12 cellular contexts compared by ENCODE assay signal in the genomic region with DNA sequence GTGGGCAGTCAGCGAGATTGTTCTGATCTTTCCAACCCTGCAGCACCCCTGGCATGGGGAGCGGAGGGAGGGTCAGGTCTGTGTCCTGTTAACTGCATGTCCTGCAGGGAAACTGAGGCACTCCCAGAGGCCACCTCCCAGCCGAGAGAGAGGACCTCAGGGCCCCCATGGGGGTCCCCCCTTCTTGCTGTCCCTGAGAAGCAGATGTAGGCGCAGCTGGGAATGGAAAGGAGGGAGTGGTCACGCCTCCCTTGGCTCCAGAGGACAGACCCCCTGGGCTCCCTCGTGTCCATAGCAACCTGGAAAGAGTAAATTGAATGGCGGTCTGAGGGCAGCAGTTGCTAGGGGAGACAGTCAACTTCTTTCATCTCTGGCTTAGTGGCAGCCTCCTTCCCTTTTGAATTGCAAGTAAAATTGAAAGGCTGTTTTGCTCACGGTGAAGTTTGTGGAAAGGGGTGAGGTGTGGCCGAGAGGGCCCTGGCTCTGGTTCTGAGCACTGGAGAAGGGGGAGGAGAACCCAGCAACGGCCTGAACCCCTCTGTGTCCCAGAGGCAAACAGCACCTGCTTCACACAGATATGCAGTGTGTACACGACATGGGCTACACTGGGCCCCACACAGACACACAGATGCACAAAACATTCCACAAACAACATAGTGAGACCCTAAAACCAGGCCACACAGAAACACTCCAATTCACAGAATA. TPM values are rescaled to one million over a fixed set of nuclear protein-coding genes. Genes with fewer than 3 reads are reported as not detected.
DNase-seq lines count a peak whose midpoint lies in the region; ATAC-seq and TF ChIP-seq lines count a peak whose summit lies in the region.
"Had no signal": no experiment of that assay in that cellular context is flagged by ENCODE, and none has a peak within 500 bp of the region (broad histone marks: within the 10 kb centered on the region; RNA-seq: fewer than 3 reads in every experiment).

No MANE protein-coding gene starts in this region.

- DNase-seq in Right ventricle myocardium inferior (ENCODE audit: missing footprints) (peak; percentile 34), cardiac septum (ENCODE audit: low spot score) (no peak), SK-N-DZ (ENCODE audit: low spot score) (peak; percentile 35), iPS-NIHi11 (ENCODE audit: low spot score) (peak; percentile 90), type B pancreatic cell (ENCODE audit: extremely low spot score, unreplicated experiment) (no peak)
- DNase-seq: MM.1S, sigmoid colon, T-helper 9 cell had no signal

- H3K27ac Mint-ChIP-seq in type B pancreatic cell, result peak overlapping the region; percentile 61

- TF ChIP-seq CTCF in type B pancreatic cell (conservative IDR thresholded peaks at IDR 0.05), result no peak

- ATAC-seq in Right ventricle myocardium inferior, result no peak
- no peak for ATAC-seq in GM19324 (IDR thresholded peaks at IDR 0.05; ENCODE audit: low FRiP score, unreplicated experiment)
- ATAC-seq in GM19351 (IDR thresholded peaks at IDR 0.05; ENCODE audit: unreplicated experiment), result no peak
- ATAC-seq in HG02938 (IDR thresholded peaks at IDR 0.05; ENCODE audit: unreplicated experiment), result no peak

- no peaks in the 10 kb centered on the region for H3K36me3 Mint-ChIP-seq in type B pancreatic cell

- intact Hi-C loops in Right ventricle myocardium inferior (cut with DNase I), result no loop called here
- intact Hi-C loops in cardiac septum (cut with DNase I), result no loop called here

- H3K4me3 Mint-ChIP-seq in type B pancreatic cell, result peak overlapping the region; percentile 50

- peaks cover 36% of the 10 kb centered on the region for H3K4me1 Mint-ChIP-seq in type B pancreatic cell (ENCODE audit: unreplicated experiment)

- no peaks in the 10 kb centered on the region for H3K9me3 Mint-ChIP-seq in type B pancreatic cell

- H3K27me3 Mint-ChIP-seq in type B pancreatic cell, result no peaks in the 10 kb centered on the region

RNA-seq across cellular contexts. Expression of gene CROCC, which starts 4.9 kb away (rescaled TPM):
- total RNA-seq in Right ventricle myocardium inferior (6.5 TPM), cardiac septum (7.4 TPM), type B pancreatic cell (ENCODE audit: low replicate concordance) (23.5 and 40.1 TPM in 2 replicates)
- polyA plus RNA-seq in SK-N-DZ (2014; cell fraction: cytosol; rRNA removed), result 10.2 and 14.2 TPM in 2 replicates
- 85.4 and 91.9 TPM in 2 replicates for polyA plus RNA-seq in SK-N-DZ (2014; cell fraction: nucleus; rRNA removed)

RNA-seq across cellular contexts. Expression of gene RNU1-2, which starts 30.9 kb away (rescaled TPM):
- 4,572 TPM for total RNA-seq in Right ventricle myocardium inferior
- total RNA-seq in cardiac septum, result 6,195 TPM
- polyA plus RNA-seq in SK-N-DZ (2014; cell fraction: cytosol; rRNA removed), result not detected in 2 replicates
- polyA plus RNA-seq in SK-N-DZ (2014; cell fraction: nucleus; rRNA removed), result not detected in 2 replicates
- 2,993 and 3,564 TPM in 2 replicates for total RNA-seq in type B pancreatic cell (ENCODE audit: low replicate concordance)
- polyA plus RNA-seq: sigmoid colon, urinary bladder had no signal

RNA-seq across cellular contexts. Expression of gene MFAP2, which starts 53.8 kb away (rescaled TPM):
- total RNA-seq in Right ventricle myocardium inferior (4.8 TPM), cardiac septum (4.8 TPM), type B pancreatic cell (ENCODE audit: low replicate concordance) (112 and 158 TPM in 2 replicates)
- polyA plus RNA-seq in SK-N-DZ (2014; cell fraction: cytosol; rRNA removed), result 29.0 and 36.0 TPM in 2 replicates
- 59.3 and 60.8 TPM in 2 replicates for polyA plus RNA-seq in SK-N-DZ (2014; cell fraction: nucleus; rRNA removed)

Comparison
In these comparisons a context has a peak if more than half of its experiments do, and no peak if none do; other contexts are left out.
1. DNase-seq: peak in Right ventricle myocardium inferior (single experiment), SK-N-DZ (single experiment) and iPS-NIHi11 (single experiment); none in cardiac septum (single experiment) and type B pancreatic cell (single experiment).
2. RNA of gene MFAP2, which starts 53.8 kb away (total RNA-seq): 112 to 158 TPM in type B pancreatic cell; 4.8 TPM in Right ventricle myocardium inferior (single experiment) and 4.8 TPM in cardiac septum (single experiment); every median in the first group is over 10 times any median in the second.